ENCODE assay signal across 16 cellular contexts in the genomic region with DNA sequence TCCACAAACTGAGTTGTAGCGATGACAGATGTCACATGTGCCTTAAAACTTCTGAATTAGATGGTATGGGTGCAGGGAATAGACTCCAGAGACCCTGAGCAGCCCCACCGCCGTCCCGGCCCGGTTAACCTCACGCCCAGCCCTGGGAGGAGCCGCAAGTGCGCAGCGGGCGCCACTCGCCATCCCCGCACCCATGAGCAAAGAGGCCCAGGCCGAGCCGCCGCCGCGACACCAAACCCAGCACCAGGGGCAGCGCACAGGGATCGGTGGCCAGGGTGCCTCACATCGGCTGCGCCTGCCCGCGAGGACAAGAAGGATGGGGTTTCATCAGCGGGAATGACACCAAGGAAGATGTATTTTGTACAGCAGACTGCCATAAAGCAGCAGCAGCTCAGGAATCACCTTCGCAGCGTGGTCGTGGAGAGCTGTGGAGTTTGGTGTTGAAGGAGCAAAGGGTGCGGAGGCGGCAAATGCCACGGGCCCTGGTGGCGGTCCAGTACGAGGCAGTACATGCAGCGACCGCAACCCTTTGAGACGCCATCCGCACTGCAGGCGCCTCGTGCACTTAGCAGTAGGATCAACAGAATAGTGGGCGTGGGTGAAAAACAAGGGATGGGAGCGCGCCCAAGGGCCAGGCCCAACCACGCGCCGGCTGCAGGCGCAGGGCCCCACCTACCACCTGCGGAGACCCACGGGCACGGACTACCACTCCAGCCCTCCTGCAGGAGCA.
DNase-seq lines count a peak whose midpoint lies in the region; ATAC-seq, FAIRE-seq and TF ChIP-seq lines count a peak whose summit lies in the region.
"Had no signal": no experiment of that assay in that cellular context is flagged by ENCODE, and none has a peak within 500 bp of the region (broad histone marks: within the 10 kb centered on the region; RNA-seq: fewer than 3 reads in every experiment).

No MANE protein-coding gene starts in this region.

- intact Hi-C loops in K562 (cut with micrococcal nuclease) (no loop called here), upper lobe of right lung (cut with DNase I) (no loop called here), Caco-2 (cut with micrococcal nuclease; ENCODE audit: unreplicated experiment) (no loop called here)

- no peaks in the 10 kb centered on the region for H3K79me1 ChIP-seq in H9 (ENCODE audit: insufficient read depth, low read depth, low read length, poor library complexity, severe bottlenecking)

- H2BK15ac ChIP-seq in H9 (ENCODE audit: low read depth, low read length): no peak overlapping the region

- no peak overlapping the region for H2BK5ac ChIP-seq in H9 (ENCODE audit: insufficient read length, low read length)

- H3K14ac ChIP-seq in H9 (ENCODE audit: insufficient read depth, low read length): no peak overlapping the region; the same call in 1 of the 2 replicates

- H3K27ac Mint-ChIP-seq in H9 (no peak overlapping the region), osteocyte (ENCODE audit: unreplicated experiment) (no peak overlapping the region), Caco-2 (ENCODE audit: unreplicated experiment) (no peak overlapping the region)
- H3K27ac Mint-ChIP-seq: CD4-positive, alpha-beta memory T cell had no signal

- no peaks in the 10 kb centered on the region for H3K9me1 ChIP-seq in K562 (ENCODE audit: control insufficient read depth, insufficient read depth, low read length)

- H2AFZ ChIP-seq in H9 (ENCODE audit: low read length) (no peak overlapping the region), K562 (ENCODE audit: low read depth, low read length) (no peak overlapping the region)

- H3K36me3 Mint-ChIP-seq in H9 (ENCODE audit: insufficient read depth in 1 of 3, low read depth in 3 of 3) (no peaks in the 10 kb centered on the region), osteocyte (ENCODE audit: unreplicated experiment) (peaks cover 2% of the 10 kb centered on the region), Caco-2 (ENCODE audit: insufficient read depth, unreplicated experiment) (no peaks in the 10 kb centered on the region)
- H3K36me3 Mint-ChIP-seq: CD4-positive, alpha-beta memory T cell had no signal

- no peak overlapping the region for H3T11ph ChIP-seq in H9 (ENCODE audit: low read length)

- no CpG with 5 or more reads among the region's 48 CpGs for WGBS in H9 (ENCODE audit: extremely low coverage, insufficient read length, low lambda C conversion rate)
- WGBS in K562 (ENCODE audit: insufficient coverage, low coverage, missing lambda C conversion rate): 59% methylated on average over 34 of the region's 48 CpGs

- BruUV-seq in K562 (replicated peaks; lab: Mats Ljungman, UMichigan) (no TSS peak), Caco-2 (replicated peaks; lab: Mats Ljungman, UMichigan) (no TSS peak)

- H3K79me2 ChIP-seq in H9 (ENCODE audit: insufficient read depth, low read length) (no peaks in the 10 kb centered on the region), K562 (ENCODE audit: control insufficient read depth, insufficient read depth, low read length) (no peaks in the 10 kb centered on the region)

- no peak overlapping the region for H3K56ac ChIP-seq in H9 (ENCODE audit: insufficient read length, low read depth, low read length)

- no peak overlapping the region for H4K5ac ChIP-seq in H9 (ENCODE audit: insufficient read length, low read depth, low read length)

- H3K27me3 ChIP-seq in H9 (ENCODE audit: insufficient read depth, low read length) (no peaks in the 10 kb centered on the region), K562 (ENCODE audit: control insufficient read depth in 2 of 2, insufficient read depth in 2 of 2, low read length in 2 of 2) (peaks cover 0 to 5% of the 10 kb centered on the region in 2 experiments; a peak in 1 of 5 replicates), upper lobe of right lung (no peaks in the 10 kb centered on the region), Caco-2 (replicated peaks; ENCODE audit: control insufficient read depth, insufficient read depth, low read length) (no peaks in the 10 kb centered on the region)
- H3K27me3 ChIP-seq: BE2C had no signal

- ATAC-seq in K562 (no peak), upper lobe of right lung (peak; percentile 35)
- ATAC-seq: A549 had no signal

- H4K20me1 ChIP-seq in H9 (ENCODE audit: control insufficient read depth, insufficient read depth, insufficient read length): no peaks in the 10 kb centered on the region
- H4K20me1 ChIP-seq in K562 (replicated peaks; ENCODE audit: control insufficient read depth, insufficient read depth, low read length): no peaks in the 10 kb centered on the region

- H3K9me3 ChIP-seq in H9 (ENCODE audit: control insufficient read depth, low read depth, low read length) (no peaks in the 10 kb centered on the region), K562 (replicated peaks; ENCODE audit: control insufficient read depth, insufficient read depth, low read depth, low read length) (no peaks in the 10 kb centered on the region), upper lobe of right lung (no peaks in the 10 kb centered on the region), Caco-2 (no peaks in the 10 kb centered on the region)
- H3K9me3 ChIP-seq: A549, BE2C, HAP-1 had no signal

- DNase-seq in H9 (peak; percentile 38), K562 (ENCODE audit: extremely low read depth in 1 of 4, low spot score in 3 of 4) (no peak), osteocyte (ENCODE audit: extremely low spot score, unreplicated experiment) (peak; percentile 86), upper lobe of right lung (no peak), GOT3 (lab: John Stamatoyannopoulos, UW) (no peak), Caco-2 (no peak), RKO (ENCODE audit: low spot score) (no peak)
- DNase-seq: BE2C; CD4-positive, alpha-beta memory T cell; DND-41; GDM1; IMR-90 had no signal

- POLR2A ChIA-PET in K562 (lab: Yijun Ruan, JAX) (no interaction called here), Caco-2 (lab: Charles Lee) (no interaction called here)

- TF ChIP-seq POLR2A in K562 (conservative IDR thresholded peaks at IDR 0.05): no peak

- H3K4me2 ChIP-seq in H9 (ENCODE audit: insufficient read depth, insufficient read length, low read length) (no peak overlapping the region), K562 (ENCODE audit: insufficient read depth, low read length) (no peak overlapping the region)
- H3K4me2 ChIP-seq: A549 had no signal

- H3K36me3 ChIP-seq in K562 (ENCODE audit: control insufficient read depth, insufficient read depth, low read length) (no peaks in the 10 kb centered on the region), upper lobe of right lung (no peaks in the 10 kb centered on the region), Caco-2 (ENCODE audit: control insufficient read depth, insufficient read depth, low read length) (no peaks in the 10 kb centered on the region)
- H3K36me3 ChIP-seq: BE2C, HAP-1 had no signal

- no peak overlapping the region for H2BK120ac ChIP-seq in H9 (ENCODE audit: low read depth, low read length, poor library complexity, severe bottlenecking)

- CTCF ChIA-PET in K562 (lab: Yijun Ruan, JAX; ENCODE audit: low intra/inter-chr PET ratio): no interaction called here
- CTCF ChIA-PET in Caco-2 (lab: Charles Lee): no interaction called here

- TF ChIP-seq RAD21 in K562 (CRISPR knock-in tag; conservative IDR thresholded peaks at IDR 0.05 in 1 of 2, IDR thresholded peaks at IDR 0.05 in 1 of 2): no peak

- no peak overlapping the region for H3K4me3 ChIP-seq in K562
- no peak overlapping the region for H3K4me3 ChIP-seq in upper lobe of right lung
- H3K4me3 ChIP-seq in Caco-2 (ENCODE audit: low read depth, low read length): no peak overlapping the region
- H3K4me3 ChIP-seq: A549, HAP-1 had no signal

- no peak overlapping the region for H2BK20ac ChIP-seq in H9 (ENCODE audit: low read depth, low read length, poor library complexity, severe bottlenecking)

- no peak overlapping the region for H3K4ac ChIP-seq in H9 (ENCODE audit: low read depth, low read length)

- no peak for TF ChIP-seq EP300 in K562 (IDR thresholded peaks at IDR 0.05; ENCODE audit: low read length)

- no peaks in the 10 kb centered on the region for H3K23me2 ChIP-seq in H9 (ENCODE audit: insufficient read length, low read depth, low read length, poor library complexity, severe bottlenecking)

- no peak overlapping the region for H2BK12ac ChIP-seq in H9 (ENCODE audit: insufficient read length, low read depth, low read length)

- H3K4me3 Mint-ChIP-seq in H9: no peak overlapping the region
- H3K4me3 Mint-ChIP-seq in osteocyte (ENCODE audit: unreplicated experiment): no peak overlapping the region
- no peak overlapping the region for H3K4me3 Mint-ChIP-seq in Caco-2 (ENCODE audit: unreplicated experiment)
- H3K4me3 Mint-ChIP-seq: CD4-positive, alpha-beta memory T cell had no signal

- no peak overlapping the region for H2AK5ac ChIP-seq in H9 (ENCODE audit: insufficient read length, low read length)

- in situ Hi-C loops in K562 (cut with MboI): no loop called here

- no peak for FAIRE-seq in K562 (lab: Jason Lieb, UNC)
- FAIRE-seq: A549, GM12892 had no signal

- H3K27me3 Mint-ChIP-seq in H9 (ENCODE audit: low read depth): no peaks in the 10 kb centered on the region
- H3K27me3 Mint-ChIP-seq in osteocyte (ENCODE audit: unreplicated experiment): no peaks in the 10 kb centered on the region
- no peaks in the 10 kb centered on the region for H3K27me3 Mint-ChIP-seq in Caco-2 (ENCODE audit: insufficient read depth, unreplicated experiment)
- H3K27me3 Mint-ChIP-seq: CD4-positive, alpha-beta memory T cell had no signal

- H4K8ac ChIP-seq in H9 (replicated peaks; ENCODE audit: insufficient read length, low read depth, low read length): no peak overlapping the region

- H3K23ac ChIP-seq in H9 (ENCODE audit: insufficient read length, low read depth, low read length): no peak overlapping the region

- no peaks in the 10 kb centered on the region for H3K9me3 Mint-ChIP-seq in H9
- H3K9me3 Mint-ChIP-seq in osteocyte (ENCODE audit: unreplicated experiment): no peaks in the 10 kb centered on the region
- peaks cover 10% of the 10 kb centered on the region for H3K9me3 Mint-ChIP-seq in Caco-2 (ENCODE audit: unreplicated experiment)

- TF ChIP-seq CTCF in H9 (conservative IDR thresholded peaks at IDR 0.05) (no peak), K562 (IDR thresholded peaks at IDR 0.05 in 2 of 3, conservative IDR thresholded peaks at IDR 0.05 in 1 of 3; ENCODE audit: insufficient read depth in 2 of 3, low read depth in 1 of 3, low read length in 3 of 3) (no peak), osteocyte (IDR thresholded peaks at IDR 0.05) (no peak), upper lobe of right lung (IDR thresholded peaks at IDR 0.05) (no peak), Caco-2 (IDR thresholded peaks at IDR 0.05; ENCODE audit: insufficient read depth in 1 of 2, low read depth in 1 of 2, low read length in 1 of 2, severe bottlenecking in 1 of 2, unreplicated experiment in 1 of 2) (no peak)

- H3K4me1 ChIP-seq in H9 (ENCODE audit: insufficient read depth, low read length): no peaks in the 10 kb centered on the region
- peaks cover 0 to 8% of the 10 kb centered on the region in 2 experiments; a peak in 1 of 5 replicates for H3K4me1 ChIP-seq in K562 (replicated peaks in 1 of 2; ENCODE audit: control insufficient read depth in 2 of 2, insufficient read depth in 2 of 2, low read length in 2 of 2)
- no peaks in the 10 kb centered on the region for H3K4me1 ChIP-seq in upper lobe of right lung
- peaks cover 1% of the 10 kb centered on the region; the same call in 1 of the 2 replicates for H3K4me1 ChIP-seq in Caco-2
- H3K4me1 ChIP-seq: BE2C, HAP-1 had no signal

- H3K9ac ChIP-seq in H9 (ENCODE audit: extremely low read depth, insufficient read length, low read length) (no peak overlapping the region), K562 (ENCODE audit: insufficient read depth in 1 of 2, low read depth in 2 of 2, low read length in 2 of 2) (no peak overlapping the region)

- no peak overlapping the region for H3K18ac ChIP-seq in H9 (ENCODE audit: insufficient read length, low read depth, low read length)

- H3K4me1 Mint-ChIP-seq in H9 (peaks cover 3% of the 10 kb centered on the region in 2 experiments; a peak in 1 of 4 replicates), osteocyte (ENCODE audit: unreplicated experiment) (no peaks in the 10 kb centered on the region), Caco-2 (ENCODE audit: low read depth, unreplicated experiment) (no peaks in the 10 kb centered on the region)
- H3K4me1 Mint-ChIP-seq: CD4-positive, alpha-beta memory T cell had no signal

- H3K27ac ChIP-seq in H9 (ENCODE audit: insufficient read length, low read depth, low read length): no peak overlapping the region
- H3K27ac ChIP-seq in K562 (ENCODE audit: extremely low read depth, low read depth, low read length): no peak overlapping the region
- no peak overlapping the region for H3K27ac ChIP-seq in upper lobe of right lung
- H3K27ac ChIP-seq: A549, C4-2B had no signal

- no peak overlapping the region for H4K91ac ChIP-seq in H9 (ENCODE audit: insufficient read length, low read depth, low read length)

Comparison
In these comparisons a context has a peak if more than half of its experiments do, and no peak if none do; other contexts are left out.
1. DNase-seq: peak in H9 (single experiment) and osteocyte (single experiment); none in K562 (0 of 4), upper lobe of right lung (single experiment), GOT3 (single experiment), Caco-2 (0 of 2) and RKO (single experiment).